16 cellular contexts compared by ENCODE assay signal in the genomic region with DNA sequence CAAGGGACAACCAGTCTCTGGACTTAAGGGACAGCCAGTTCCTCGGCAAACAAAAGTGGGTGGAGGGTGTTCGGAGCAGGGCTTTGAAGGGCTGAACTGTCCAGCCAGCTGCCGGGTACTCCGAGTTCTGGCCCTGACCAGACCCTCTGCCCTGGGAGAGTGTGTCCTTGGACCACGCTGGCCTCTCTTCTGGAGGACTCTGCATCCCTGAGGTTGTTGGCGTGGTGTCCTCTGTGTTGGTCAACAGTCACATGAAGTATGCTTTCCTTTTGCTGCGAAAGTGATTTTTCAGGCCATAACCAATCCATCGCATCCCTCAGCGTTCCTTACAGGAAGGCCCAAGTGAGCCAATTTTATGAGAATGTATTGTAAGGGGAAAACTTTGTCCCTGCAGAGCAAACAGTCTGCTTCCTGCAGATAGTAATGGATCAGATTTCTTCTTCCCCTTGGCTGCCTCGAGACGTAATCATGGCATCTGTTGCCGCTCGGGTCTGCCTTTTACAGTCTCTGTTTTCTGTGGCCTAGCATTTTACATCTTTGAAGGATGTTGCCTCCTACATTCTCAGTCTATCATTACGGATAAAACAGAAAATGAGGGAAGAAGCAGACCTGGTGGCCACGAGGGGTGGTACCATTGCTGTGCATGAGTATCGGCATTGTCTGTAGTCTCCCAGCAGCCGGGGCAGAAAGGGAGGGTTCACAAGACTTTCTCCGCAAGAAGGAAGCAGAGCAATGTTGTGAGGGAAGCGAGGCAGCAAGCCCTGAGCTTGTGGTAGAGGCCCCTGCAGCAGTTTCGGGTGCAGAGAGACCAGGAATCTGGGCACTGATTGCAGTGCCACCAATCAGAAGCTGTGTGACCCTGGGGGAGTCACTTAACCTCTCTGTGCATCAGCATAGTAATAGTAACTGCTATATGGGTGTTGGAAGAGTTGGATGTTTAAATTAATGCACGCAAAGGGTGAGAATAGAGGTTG. TPM values are rescaled to one million over a fixed set of nuclear protein-coding genes. Genes with fewer than 3 reads are reported as not detected.
A peak's percentile ranks its signal among the peaks of the same experiment; 100 is the strongest.
DNase-seq lines count a peak whose midpoint lies in the region; ATAC-seq and TF ChIP-seq lines count a peak whose summit lies in the region.
"Had no signal": no experiment of that assay in that cellular context is flagged by ENCODE, and none has a peak within 500 bp of the region (broad histone marks: within the 10 kb centered on the region; RNA-seq: fewer than 3 reads in every experiment).

No MANE protein-coding gene starts in this region.

- no peak for ATAC-seq in T-helper 17 cell
- ATAC-seq in GM18502 (IDR thresholded peaks at IDR 0.05; ENCODE audit: poor library complexity, unreplicated experiment), result no peak
- ATAC-seq: Panc1 had no signal

- H3K27ac Mint-ChIP-seq in T-helper 17 cell, result no peak overlapping the region
- H3K27ac Mint-ChIP-seq in activated CD4-positive, alpha-beta memory T cell treated with anti-CD3 and anti-CD28 coated beads, Interleukin-2, amount 10 ng/mL, durations not matched to agents 7 days and 5 days, result no peak overlapping the region
- H3K27ac Mint-ChIP-seq: activated B cell treated with CpG ODN at 0.5 μM for 24 hours; CD4-positive, alpha-beta memory T cell; mesothelial cell of epicardium; stimulated activated naive CD8-positive, alpha-beta T cell treated with anti-CD3 and anti-CD28 coated beads, Interleukin-15, Interleukin-2, amounts not matched to agents 100 ng/mL and 50 ng/mL, for 24 hours had no signal

- intact Hi-C loops in left ventricle myocardium inferior (cut with micrococcal nuclease), result no loop called here

- POLR2A ChIA-PET in activated CD4-positive, alpha-beta memory T cell treated with anti-CD3 and anti-CD28 coated beads, Interleukin-2, amount 10 ng/mL, durations not matched to agents 7 days and 5 days (lab: Charles Lee), result no interaction called here

- H3K4me3 ChIP-seq in left ventricle myocardium inferior, result peak overlapping the region; percentile 10

- H3K27me3 Mint-ChIP-seq in T-helper 17 cell, result peaks cover 43% of the 10 kb centered on the region
- H3K27me3 Mint-ChIP-seq in activated CD4-positive, alpha-beta memory T cell treated with anti-CD3 and anti-CD28 coated beads, Interleukin-2, amount 10 ng/mL, durations not matched to agents 7 days and 5 days, result peaks cover 23% of the 10 kb centered on the region

- no peaks in the 10 kb centered on the region for H3K27me3 ChIP-seq in left ventricle myocardium inferior (ENCODE audit: low read depth)

- H3K9me3 ChIP-seq in T-helper 17 cell (ENCODE audit: control insufficient read depth, low read length, poor library complexity, severe bottlenecking) (no peaks in the 10 kb centered on the region), left ventricle myocardium inferior (replicated peaks) (no peaks in the 10 kb centered on the region)

- peaks cover under 1% of the 10 kb centered on the region for H3K4me1 Mint-ChIP-seq in T-helper 17 cell
- no peaks in the 10 kb centered on the region for H3K4me1 Mint-ChIP-seq in activated CD4-positive, alpha-beta memory T cell treated with anti-CD3 and anti-CD28 coated beads, Interleukin-2, amount 10 ng/mL, durations not matched to agents 7 days and 5 days

- DNase-seq in CMK (ENCODE audit: low read depth), result peak; percentile 54
- no peak for DNase-seq in T-helper 17 cell
- peak; percentile 46 for DNase-seq in left ventricle myocardium inferior
- peak; percentile 91 for DNase-seq in pulmonary artery endothelial cell (ENCODE audit: low read depth, low spot score)
- no peak for DNase-seq in activated CD4-positive, alpha-beta memory T cell treated with anti-CD3 and anti-CD28 coated beads, Interleukin-2, amount 10 ng/mL, durations not matched to agents 7 days and 5 days
- DNase-seq in kidney glomerular epithelial cell (lab: John Stamatoyannopoulos, UW), result no peak
- no peak for DNase-seq in T-helper 2 cell
- DNase-seq: activated B cell treated with CpG ODN at 0.5 μM for 24 hours; activated naive CD4-positive, alpha-beta T cell treated with Interleukin-2 at 50 U/mL for 16 hours; CD4-positive, alpha-beta memory T cell; NCI-H1092; stimulated activated CD4-positive, alpha-beta T cell treated with anti-CD3 and anti-CD28 coated beads, Interleukin-12 subunit alpha, Interleukin-12 subunit beta, amount 100 ng/mL, for 4 hours had no signal

- CTCF ChIA-PET in activated CD4-positive, alpha-beta memory T cell treated with anti-CD3 and anti-CD28 coated beads, Interleukin-2, amount 10 ng/mL, durations not matched to agents 7 days and 5 days (lab: Charles Lee), result interaction anchor here (0.7 to 11.0 kb wide), 3 partner anchors 8 to 804 kb away, joined by 4 to 154 read pairs (median 11); no protein-coding TSS in a partner anchor

- peak overlapping the region; percentile 46 for H3K4me3 Mint-ChIP-seq in T-helper 17 cell
- no peak overlapping the region for H3K4me3 Mint-ChIP-seq in activated CD4-positive, alpha-beta memory T cell treated with anti-CD3 and anti-CD28 coated beads, Interleukin-2, amount 10 ng/mL, durations not matched to agents 7 days and 5 days
- H3K4me3 Mint-ChIP-seq: activated B cell treated with CpG ODN at 0.5 μM for 24 hours; CD4-positive, alpha-beta memory T cell; mesothelial cell of epicardium; stimulated activated naive CD8-positive, alpha-beta T cell treated with anti-CD3 and anti-CD28 coated beads, Interleukin-15, Interleukin-2, amounts not matched to agents 100 ng/mL and 50 ng/mL, for 24 hours had no signal

- H3K36me3 ChIP-seq in left ventricle myocardium inferior, result no peaks in the 10 kb centered on the region

- peaks cover 3% of the 10 kb centered on the region for H3K36me3 Mint-ChIP-seq in T-helper 17 cell (ENCODE audit: low read depth)
- H3K36me3 Mint-ChIP-seq in activated CD4-positive, alpha-beta memory T cell treated with anti-CD3 and anti-CD28 coated beads, Interleukin-2, amount 10 ng/mL, durations not matched to agents 7 days and 5 days (ENCODE audit: low read depth), result no peaks in the 10 kb centered on the region
- H3K36me3 Mint-ChIP-seq: CD4-positive, alpha-beta memory T cell; mesothelial cell of epicardium had no signal

- no peak for TF ChIP-seq CTCF in left ventricle myocardium inferior (IDR thresholded peaks at IDR 0.05; ENCODE audit: borderline replicate concordance)

- no peaks in the 10 kb centered on the region for H3K9me3 Mint-ChIP-seq in activated CD4-positive, alpha-beta memory T cell treated with anti-CD3 and anti-CD28 coated beads, Interleukin-2, amount 10 ng/mL, durations not matched to agents 7 days and 5 days
- H3K9me3 Mint-ChIP-seq: activated B cell treated with CpG ODN at 0.5 μM for 24 hours; mesothelial cell of epicardium; stimulated activated naive CD8-positive, alpha-beta T cell treated with anti-CD3 and anti-CD28 coated beads, Interleukin-15, Interleukin-2, amounts not matched to agents 100 ng/mL and 50 ng/mL, for 24 hours had no signal

- H3K27ac ChIP-seq in left ventricle myocardium inferior (replicated peaks), result peak overlapping the region; percentile 91

- H3K4me1 ChIP-seq in left ventricle myocardium inferior, result peaks cover 40% of the 10 kb centered on the region

RNA-seq across cellular contexts. Expression of a gene that starts 47.4 kb away (rescaled TPM):
- not detected for total RNA-seq in T-helper 17 cell
- total RNA-seq in left ventricle myocardium inferior, result 0.30 TPM
- 0.07 and 0.21 TPM in 2 replicates for total RNA-seq in pulmonary artery endothelial cell
- total RNA-seq in activated CD4-positive, alpha-beta memory T cell treated with anti-CD3 and anti-CD28 coated beads, Interleukin-2, amount 10 ng/mL, durations not matched to agents 7 days and 5 days, result not detected
- total RNA-seq: activated B cell treated with CpG ODN at 0.5 μM for 24 hours; CD4-positive, alpha-beta memory T cell had no signal

RNA-seq across cellular contexts. Expression of a gene that starts 57.1 kb away (rescaled TPM):
- total RNA-seq in T-helper 17 cell (10 to 100 TPM; 22.0 to 30.2 TPM), left ventricle myocardium inferior (23.8 TPM), pulmonary artery endothelial cell (70.2 and 92.9 TPM in 2 replicates)
- total RNA-seq in activated CD4-positive, alpha-beta memory T cell treated with anti-CD3 and anti-CD28 coated beads, Interleukin-2, amount 10 ng/mL, durations not matched to agents 7 days and 5 days, result 10 to 100 TPM; 30.5 to 30.8 TPM

Comparison
In these comparisons a context has a peak if more than half of its experiments do, and no peak if none do; other contexts are left out.
1. DNase-seq: peak in CMK (single experiment), left ventricle myocardium inferior (single experiment) and pulmonary artery endothelial cell (single experiment); none in T-helper 17 cell (0 of 3), activated CD4-positive, alpha-beta memory T cell treated with anti-CD3 and anti-CD28 coated beads, Interleukin-2, amount 10 ng/mL, durations not matched to agents 7 days and 5 days (single experiment), kidney glomerular epithelial cell (single experiment) and T-helper 2 cell (0 of 5).